In the genomic region with DNA sequence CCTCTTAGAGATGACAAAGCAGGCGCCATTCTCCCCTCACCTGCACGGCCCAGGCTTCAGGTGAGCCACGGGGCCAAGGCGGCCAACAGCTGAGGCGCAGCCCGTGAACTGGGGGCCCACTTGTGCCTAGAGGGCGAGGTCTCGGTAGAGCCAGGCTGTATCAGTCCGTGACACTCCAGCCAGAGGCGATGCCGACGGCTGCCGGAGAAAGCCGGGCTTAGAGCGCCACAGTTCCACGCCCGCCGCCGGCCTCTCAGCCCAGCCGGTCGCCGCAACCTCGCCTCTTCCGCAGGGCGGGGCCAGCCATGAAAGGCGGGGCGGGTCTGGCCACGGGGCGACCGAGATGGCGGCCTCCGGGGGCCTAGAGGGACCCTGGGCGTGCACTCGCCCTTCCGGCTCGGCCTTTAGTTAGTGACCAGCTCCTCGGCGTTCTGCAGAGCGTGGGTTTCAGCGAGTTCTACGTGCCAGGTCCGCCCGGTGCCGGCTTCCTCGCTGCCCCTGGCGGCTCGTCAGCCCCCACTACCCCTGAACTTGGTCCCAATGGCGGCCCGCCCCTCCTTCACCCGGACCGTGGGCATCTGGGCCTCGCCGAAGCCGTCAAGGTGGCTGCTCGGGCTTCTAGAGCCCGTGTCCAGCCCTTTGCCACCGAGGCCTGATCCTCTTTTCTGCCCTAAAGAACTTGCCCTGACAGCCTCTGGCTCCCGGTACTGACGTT, we compare ENCODE assay signal across 8 cellular contexts. TPM values are rescaled to one million over a fixed set of nuclear protein-coding genes. Genes with fewer than 3 reads are reported as not detected.
A peak's percentile ranks its signal among the peaks of the same experiment; 100 is the strongest.
DNase-seq lines count a peak whose midpoint lies in the region; ATAC-seq lines count a peak whose summit lies in the region.

Gene ZNF621, plus strand, starts transcription at position 390 of the 715 bp plus-strand sequence. CDS start 881 bp downstream, outside the sequence.

- H3K27ac ChIP-seq in cingulate gyrus (ENCODE audit: low read depth, low read length): peak within 1 kb of the TSS; percentile 83

- intact Hi-C loops in left colon (cut with DNase I, micrococcal nuclease): no loop called here

- peak; percentile 98 for ATAC-seq in GM18907 (IDR thresholded peaks at IDR 0.05; ENCODE audit: unreplicated experiment)
- peak; percentile 98 for ATAC-seq in HG03139 (IDR thresholded peaks at IDR 0.05; ENCODE audit: unreplicated experiment)
- ATAC-seq in left colon: peak; percentile 99

- DNase-seq in AG20443 (ENCODE audit: low spot score) (peak; percentile 98), NCI-H460 (ENCODE audit: extremely low read depth, low read depth) (peak; percentile 72), left colon (peak; percentile 89 to 94)
- DNase-seq in activated CD4-positive, alpha-beta T cell treated with anti-CD3 and anti-CD28 coated beads for 4 hours: peak; percentile 74 to 77
- peak; percentile 80 for DNase-seq in stimulated activated CD4-positive, alpha-beta T cell treated with anti-CD3 and anti-CD28 coated beads, Interleukin-1b, Interleukin-23, amount 100 ng/mL, for 48 hours

RNA-seq across cellular contexts. Expression of gene ZNF621, which starts in this region (rescaled TPM):
- 20.5 and 23.2 TPM in 2 replicates for total RNA-seq in NCI-H460 (2014; rRNA removed; shearing (Covaris generic))
- polyA plus RNA-seq in NCI-H460 (2014; cell fraction: nucleus; rRNA removed): 17.2 and 27.3 TPM in 2 replicates
- 10 to 100 TPM; 14.3 to 14.8 TPM for total RNA-seq in left colon

Comparison
In these comparisons a context has a peak if more than half of its experiments do, and no peak if none do; other contexts are left out.
1. Peak in every context shown above with its lines: DNase-seq, ATAC-seq and H3K27ac ChIP-seq.